8 cellular contexts compared by ENCODE assay signal in genomic region chr5:137689306-137689705, GRCh38.
"Had no signal": no experiment of that assay in that cellular context is flagged by ENCODE, and none has a peak within 500 bp of the region (broad histone marks: within the 10 kb centered on the region; RNA-seq: fewer than 3 reads in every experiment).

No MANE protein-coding gene starts in this region.

- H3K27me3 Mint-ChIP-seq: IgD-negative memory B cell had no signal

- H3K27ac Mint-ChIP-seq: IgD-negative memory B cell had no signal

- ATAC-seq: HepG2 had no signal

- DNase-seq: IMR-90, KBM-7, KG1 had no signal

- H3K4me3 Mint-ChIP-seq: IgD-negative memory B cell had no signal

- FAIRE-seq: HepG2, HTR-8/SVneo had no signal

- H3K9ac ChIP-seq: KMS-11 had no signal

- H3K4me2 ChIP-seq: KMS-11 had no signal

- H3K27ac ChIP-seq: HL-60, KMS-11 had no signal
